ENCODE assay signal across 7 cellular contexts in the genomic region with DNA sequence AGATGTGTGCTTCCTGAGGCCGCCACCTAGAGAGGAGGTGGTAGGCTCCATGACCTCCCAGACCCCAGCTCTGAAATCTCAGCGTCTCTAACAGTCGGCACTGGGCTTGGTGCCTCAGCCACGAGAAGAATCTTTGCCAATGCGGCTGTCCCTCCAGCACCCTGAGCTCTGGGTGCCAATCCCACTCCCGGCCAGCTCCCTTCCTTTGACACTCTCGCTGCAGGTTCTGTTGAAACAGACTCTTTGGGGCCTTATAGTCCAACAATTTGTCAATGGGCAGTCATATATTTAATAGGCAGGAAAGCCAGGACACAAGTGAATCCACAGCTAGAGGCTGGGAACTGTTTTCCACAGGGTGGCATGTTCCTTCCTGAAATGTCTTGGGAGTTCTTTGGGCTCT. TPM values are rescaled to one million over a fixed set of nuclear protein-coding genes. Genes with fewer than 3 reads are reported as not detected.
"Had no signal": no experiment of that assay in that cellular context is flagged by ENCODE, and none has a peak within 500 bp of the region (broad histone marks: within the 10 kb centered on the region; RNA-seq: fewer than 3 reads in every experiment).

No MANE protein-coding gene starts in this region.

- H3K9me3 Mint-ChIP-seq: GM23338, IgD-negative memory B cell had no signal

- H3K4me1 Mint-ChIP-seq: GM23338, H9, IgD-negative memory B cell had no signal

- H3K27ac Mint-ChIP-seq: GM23338, H9, IgD-negative memory B cell had no signal

- H3K4me3 ChIP-seq: GM23338 had no signal

- H3K4me3 Mint-ChIP-seq: GM23338, H9, IgD-negative memory B cell had no signal

- DNase-seq: HCEC 1CT, KBM-7 had no signal

- H3K36me3 Mint-ChIP-seq: IgD-negative memory B cell had no signal

- ATAC-seq: GM23338 had no signal

- H3K4me2 ChIP-seq: GM23338 had no signal

- H2AFZ ChIP-seq: GM23338 had no signal

RNA-seq across cellular contexts. Expression of gene PRMT8, which starts 52.8 kb away (rescaled TPM):
- total RNA-seq: HepG2, HT1080 had no signal
- polyA plus RNA-seq: HepG2, IgD-negative memory B cell had no signal
